ENCODE assay signal across 1 cellular context in genomic region chr1:172843444-172843843, GRCh38.
TF ChIP-seq lines count a peak whose summit lies in the region.

No MANE protein-coding gene starts in this region.

TF ChIP-seq in WTC11, 78 proteins besides CTCF, POLR2A, EP300 and RAD21 (continued from another document):
- TF ChIP-seq ATF6 (CRISPR knock-in tag; IDR thresholded peaks at IDR 0.05) (no peak), TEAD4 (CRISPR knock-in tag; IDR thresholded peaks at IDR 0.05) (no peak), MXD4 (CRISPR knock-in tag; IDR thresholded peaks at IDR 0.05; ENCODE audit: borderline replicate concordance) (no peak), TEAD1 (CRISPR knock-in tag; IDR thresholded peaks at IDR 0.05) (no peak), ERG (CRISPR knock-in tag; IDR thresholded peaks at IDR 0.05) (no peak), ZNF425 (CRISPR knock-in tag; conservative IDR thresholded peaks at IDR 0.05) (no peak), AR (CRISPR knock-in tag; IDR thresholded peaks at IDR 0.05) (no peak), NFYB (CRISPR knock-in tag; conservative IDR thresholded peaks at IDR 0.05; ENCODE audit: low read depth) (no peak), ZNF138 (CRISPR knock-in tag; conservative IDR thresholded peaks at IDR 0.05) (no peak), ZNF416 (CRISPR knock-in tag; IDR thresholded peaks at IDR 0.05) (no peak), CBFB (CRISPR knock-in tag; IDR thresholded peaks at IDR 0.05; ENCODE audit: low read depth) (no peak), GTF2I (CRISPR knock-in tag; conservative IDR thresholded peaks at IDR 0.05) (no peak), SP1 (CRISPR knock-in tag; conservative IDR thresholded peaks at IDR 0.05) (no peak), GABPB1 (CRISPR knock-in tag; IDR thresholded peaks at IDR 0.05) (no peak), ZNF121 (CRISPR knock-in tag; IDR thresholded peaks at IDR 0.05) (no peak)
- TF ChIP-seq, protein P1, sequence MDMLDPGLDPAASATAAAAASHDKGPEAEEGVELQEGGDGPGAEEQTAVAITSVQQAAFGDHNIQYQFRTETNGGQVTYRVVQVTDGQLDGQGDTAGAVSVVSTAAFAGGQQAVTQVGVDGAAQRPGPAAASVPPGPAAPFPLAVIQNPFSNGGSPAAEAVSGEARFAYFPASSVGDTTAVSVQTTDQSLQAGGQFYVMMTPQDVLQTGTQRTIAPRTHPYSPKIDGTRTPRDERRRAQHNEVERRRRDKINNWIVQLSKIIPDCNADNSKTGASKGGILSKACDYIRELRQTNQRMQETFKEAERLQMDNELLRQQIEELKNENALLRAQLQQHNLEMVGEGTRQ (CRISPR knock-in tag; IDR thresholded peaks at IDR 0.05), result no peak
